In genomic region chr21:9767592-9768375, GRCh38 we compare ENCODE assay signal across 33 cellular contexts.
DNase-seq lines count a peak whose midpoint lies in the region; ATAC-seq and TF ChIP-seq lines count a peak whose summit lies in the region.
"Had no signal": no experiment of that assay in that cellular context is flagged by ENCODE, and none has a peak within 500 bp of the region (broad histone marks: within the 10 kb centered on the region; RNA-seq: fewer than 3 reads in every experiment).

No MANE protein-coding gene starts in this region.

- H3K36me3 ChIP-seq in left ventricle myocardium inferior (no peaks in the 10 kb centered on the region), neuronal stem cell (replicated peaks in 1 of 2; ENCODE audit: control insufficient read depth in 2 of 2, insufficient read depth in 2 of 2, low read length in 2 of 2) (no peaks in the 10 kb centered on the region)
- H3K36me3 ChIP-seq: ascending aorta, cardiac muscle cell, heart left ventricle, MG63, suprapubic skin, uterus had no signal

- no peak overlapping the region for H3K18ac ChIP-seq in neuronal stem cell (ENCODE audit: low read length)

- no peaks in the 10 kb centered on the region for H3K36me3 Mint-ChIP-seq in HFFc6 (ENCODE audit: low read depth)
- H3K36me3 Mint-ChIP-seq: activated naive CD8-positive, alpha-beta T cell treated with anti-CD3 and anti-CD28 coated beads for 36 hours; CD8-positive, alpha-beta T cell had no signal

- H3K9ac ChIP-seq in neuronal stem cell (ENCODE audit: low read depth, low read length, poor library complexity) = no peak overlapping the region

- H3K9me3 ChIP-seq in left ventricle myocardium inferior (replicated peaks) (peaks cover 59% of the 10 kb centered on the region), neuronal stem cell (replicated peaks in 1 of 2; ENCODE audit: control insufficient read depth in 2 of 2, insufficient read depth in 1 of 2, low read depth in 1 of 2, low read length in 2 of 2) (peaks cover 0 to 26% of the 10 kb centered on the region in 2 donors)
- H3K9me3 ChIP-seq: MG63, psoas muscle, uterus had no signal

- peak overlapping the region; percentile 61 for H3K23ac ChIP-seq in neuronal stem cell (ENCODE audit: low read depth, low read length, poor library complexity)

- H2AK5ac ChIP-seq in neuronal stem cell (ENCODE audit: low read depth, low read length) = no peak overlapping the region

- H3K27ac ChIP-seq in left ventricle myocardium inferior (replicated peaks) = no peak overlapping the region
- no peak overlapping the region for H3K27ac ChIP-seq in neuronal stem cell (replicated peaks; ENCODE audit: low read length)
- H3K27ac ChIP-seq: ascending aorta, cardiac muscle cell, heart left ventricle, psoas muscle, suprapubic skin, uterus had no signal

- H2BK5ac ChIP-seq in neuronal stem cell (ENCODE audit: low read length) = no peak overlapping the region

- no peak overlapping the region for H3K4me3 Mint-ChIP-seq in HFFc6
- H3K4me3 Mint-ChIP-seq: activated CD8-positive, alpha-beta T cell treated with anti-CD3 and anti-CD28 coated beads for 36 hours; activated naive CD8-positive, alpha-beta T cell treated with anti-CD3 and anti-CD28 coated beads for 36 hours; B cell; CD8-positive, alpha-beta T cell; endodermal cell; GM23338; T-helper 17 cell had no signal

- H3K27me3 Mint-ChIP-seq in HFFc6 (ENCODE audit: insufficient read depth) = no peaks in the 10 kb centered on the region
- H3K27me3 Mint-ChIP-seq: activated CD8-positive, alpha-beta T cell treated with anti-CD3 and anti-CD28 coated beads for 36 hours; activated naive CD8-positive, alpha-beta T cell treated with anti-CD3 and anti-CD28 coated beads for 36 hours; B cell; T-helper 17 cell had no signal

- H3K4me3 ChIP-seq in left ventricle myocardium inferior = no peak overlapping the region
- H3K4me3 ChIP-seq in neuronal stem cell (ENCODE audit: low read length in 2 of 2) = peak overlapping the region in 1 of 2 donors; percentile 31
- H3K4me3 ChIP-seq: ascending aorta, cardiac muscle cell, GM23338, heart left ventricle, MG63, psoas muscle, suprapubic skin, uterus had no signal

- H4K91ac ChIP-seq in neuronal stem cell (ENCODE audit: low read depth, low read length, poor library complexity) = peak overlapping the region; percentile 9

- no CpG with 5 or more reads among the region's 44 CpGs for WGBS in neuronal stem cell (ENCODE audit: extremely low coverage in 2 of 2, insufficient read length in 2 of 2, insufficient replicate concordance in 1 of 2), 2 donors

- DNase-seq in cardiac septum (ENCODE audit: low spot score) (peak; percentile 77), left ventricle myocardium inferior (no peak), neuronal stem cell (ENCODE audit: low spot score) (no peak), HFFc6 (no peak), NCI-H1048 (lab: John Stamatoyannopoulos, UW) (no peak)
- DNase-seq: activated CD4-positive, alpha-beta T cell treated with anti-CD3 and anti-CD28 coated beads for 1 hour; activated CD8-positive, alpha-beta T cell treated with anti-CD3 and anti-CD28 coated beads for 36 hours; activated effector memory CD4-positive, alpha-beta T cell treated with anti-CD3 and anti-CD28 coated beads, Interleukin-2, amount 50 U/mL, for 16 hours; activated naive CD8-positive, alpha-beta T cell treated with anti-CD3 and anti-CD28 coated beads for 36 hours; CD8-positive, alpha-beta T cell; DMS 273 treated with DMSO at 0.1 percent for 48 hours; endodermal cell; foreskin fibroblast; heart left ventricle; KG1; left cardiac atrium; MG63; NCI-H1417 treated with DMSO at 0.1 percent for 48 hours; NCI-H2107; NCI-H510A; psoas muscle; stimulated activated CD4-positive, alpha-beta T cell treated with anti-CD3 and anti-CD28 coated beads, Interleukin-4, amount 100 ng/mL, for 4 hours; T-helper 17 cell; uterus had no signal

- no peak overlapping the region for H2AFZ ChIP-seq in neuronal stem cell (ENCODE audit: low read length)
- H2AFZ ChIP-seq: GM23338 had no signal

- ATAC-seq in SK-N-SH treated with all-trans-retinoic acid at 6 μM for 48 hours = peak; percentile 79
- ATAC-seq in GM18517 (IDR thresholded peaks at IDR 0.05; ENCODE audit: unreplicated experiment) = no peak
- ATAC-seq in HG03097 (IDR thresholded peaks at IDR 0.05; ENCODE audit: low FRiP score, unreplicated experiment) = no peak
- ATAC-seq: activated CD8-positive, alpha-beta T cell treated with anti-CD3 and anti-CD28 coated beads for 36 hours; CD8-positive, alpha-beta T cell; esophagus mucosa; GM23338; left cardiac atrium; psoas muscle; T-helper 17 cell had no signal

- H3K4me2 ChIP-seq in neuronal stem cell (ENCODE audit: insufficient read depth, low read length, poor library complexity, severe bottlenecking) = no peak overlapping the region
- H3K4me2 ChIP-seq: GM23338 had no signal

- H3K4ac ChIP-seq in neuronal stem cell (ENCODE audit: low read length) = no peak overlapping the region

- TF ChIP-seq CTCF in left ventricle myocardium inferior (IDR thresholded peaks at IDR 0.05; ENCODE audit: borderline replicate concordance) = no peak
- TF ChIP-seq CTCF in HFFc6 (IDR thresholded peaks at IDR 0.05) = no peak

- H3K27ac Mint-ChIP-seq in HFFc6 = no peak overlapping the region
- H3K27ac Mint-ChIP-seq: activated CD8-positive, alpha-beta T cell treated with anti-CD3 and anti-CD28 coated beads for 36 hours; activated naive CD8-positive, alpha-beta T cell treated with anti-CD3 and anti-CD28 coated beads for 36 hours; B cell; CD8-positive, alpha-beta T cell; endodermal cell; GM23338; T-helper 17 cell had no signal

- no peak overlapping the region for H2BK120ac ChIP-seq in neuronal stem cell (ENCODE audit: low read depth, low read length)

- H3K14ac ChIP-seq in neuronal stem cell (ENCODE audit: low read length) = no peak overlapping the region

- H3K4me1 Mint-ChIP-seq in HFFc6 (ENCODE audit: low read depth) = no peaks in the 10 kb centered on the region
- H3K4me1 Mint-ChIP-seq: activated naive CD8-positive, alpha-beta T cell treated with anti-CD3 and anti-CD28 coated beads for 36 hours; B cell; endodermal cell; GM23338; T-helper 17 cell had no signal

- H2BK15ac ChIP-seq in neuronal stem cell (ENCODE audit: low read length) = no peak overlapping the region

- H4K8ac ChIP-seq in neuronal stem cell (ENCODE audit: low read depth, low read length) = no peak overlapping the region

- intact Hi-C loops in cardiac septum (cut with DNase I) (no loop called here), left ventricle myocardium inferior (cut with micrococcal nuclease) (no loop called here)

- no peaks in the 10 kb centered on the region for H3K4me1 ChIP-seq in left ventricle myocardium inferior
- H3K4me1 ChIP-seq in neuronal stem cell (ENCODE audit: control insufficient read depth in 2 of 2, insufficient read depth in 1 of 2, low read depth in 1 of 2, low read length in 2 of 2) = no peaks in the 10 kb centered on the region
- H3K4me1 ChIP-seq: ascending aorta, heart left ventricle, psoas muscle, suprapubic skin, uterus had no signal

- no peak overlapping the region for H2BK12ac ChIP-seq in neuronal stem cell (ENCODE audit: low read length)

- peaks cover 2% of the 10 kb centered on the region for H3K79me1 ChIP-seq in neuronal stem cell (ENCODE audit: low read depth, low read length)

- H3K9me3 Mint-ChIP-seq in HFFc6 = no peaks in the 10 kb centered on the region; the same call in 1 of the 2 replicates
- H3K9me3 Mint-ChIP-seq: activated CD8-positive, alpha-beta T cell treated with anti-CD3 and anti-CD28 coated beads for 36 hours; activated naive CD8-positive, alpha-beta T cell treated with anti-CD3 and anti-CD28 coated beads for 36 hours; CD8-positive, alpha-beta T cell; endodermal cell; GM23338 had no signal

- H3K27me3 ChIP-seq in left ventricle myocardium inferior (ENCODE audit: low read depth) (peaks cover 40% of the 10 kb centered on the region), neuronal stem cell (ENCODE audit: control insufficient read depth in 3 of 3, insufficient read depth in 3 of 3, low read depth in 1 of 3, low read length in 3 of 3) (no peaks in the 10 kb centered on the region)
- H3K27me3 ChIP-seq: ascending aorta, cardiac muscle cell, MG63, suprapubic skin, uterus had no signal

TF ChIP-seq in SK-N-SH treated with all-trans-retinoic acid at 6 μM for 48 hours, 23 proteins besides CTCF, POLR2A, EP300 and RAD21 (continues in another document):
- no peak for TF ChIP-seq TCF4 (CRISPR knock-in tag; IDR thresholded peaks at IDR 0.05; ENCODE audit: borderline replicate concordance)
- TF ChIP-seq, protein P1, sequence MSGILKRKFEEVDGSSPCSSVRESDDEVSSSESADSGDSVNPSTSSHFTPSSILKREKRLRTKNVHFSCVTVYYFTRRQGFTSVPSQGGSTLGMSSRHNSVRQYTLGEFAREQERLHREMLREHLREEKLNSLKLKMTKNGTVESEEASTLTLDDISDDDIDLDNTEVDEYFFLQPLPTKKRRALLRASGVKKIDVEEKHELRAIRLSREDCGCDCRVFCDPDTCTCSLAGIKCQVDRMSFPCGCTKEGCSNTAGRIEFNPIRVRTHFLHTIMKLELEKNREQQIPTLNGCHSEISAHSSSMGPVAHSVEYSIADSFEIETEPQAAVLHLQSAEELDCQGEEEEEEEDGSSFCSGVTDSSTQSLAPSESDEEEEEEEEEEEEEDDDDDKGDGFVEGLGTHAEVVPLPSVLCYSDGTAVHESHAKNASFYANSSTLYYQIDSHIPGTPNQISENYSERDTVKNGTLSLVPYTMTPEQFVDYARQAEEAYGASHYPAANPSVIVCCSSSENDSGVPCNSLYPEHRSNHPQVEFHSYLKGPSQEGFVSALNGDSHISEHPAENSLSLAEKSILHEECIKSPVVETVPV (CRISPR knock-in tag; IDR thresholded peaks at IDR 0.05) = no peak
- no peak for TF ChIP-seq ARNTL (CRISPR knock-in tag; IDR thresholded peaks at IDR 0.05; ENCODE audit: borderline replicate concordance, low read depth)
- no peak for TF ChIP-seq POU6F1 (CRISPR knock-in tag; IDR thresholded peaks at IDR 0.05; ENCODE audit: borderline replicate concordance, low read depth)
- no peak for TF ChIP-seq PPARA (CRISPR knock-in tag; IDR thresholded peaks at IDR 0.05; ENCODE audit: borderline replicate concordance)
